ENCODE assay signal across 1 cellular context in the genomic region with DNA sequence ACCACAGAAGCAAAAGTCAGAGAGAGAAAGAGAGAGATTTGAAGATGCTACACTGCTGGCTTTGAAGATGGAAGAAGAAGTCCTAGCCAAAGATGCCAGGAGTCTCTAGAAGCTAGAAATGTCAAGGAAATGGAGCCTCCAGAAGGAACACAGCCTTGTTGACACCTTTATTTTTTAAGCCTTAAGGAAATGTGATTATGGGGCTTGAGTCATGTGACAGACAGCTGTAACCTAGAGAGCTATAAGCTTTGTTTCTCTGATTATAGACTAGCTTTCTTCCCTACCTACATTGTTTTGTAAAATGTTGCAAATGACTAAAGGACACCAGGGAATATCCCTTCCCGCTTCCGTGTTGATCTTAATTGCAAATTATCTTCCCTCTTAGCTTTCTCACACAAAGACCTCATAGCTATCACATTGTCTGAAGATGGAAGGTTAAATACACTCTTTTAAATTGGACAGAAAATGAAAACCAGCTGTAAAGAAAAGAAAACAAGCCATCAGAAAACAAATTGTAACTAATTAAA.
A peak's percentile ranks its signal among the peaks of the same experiment; 100 is the strongest.
TF ChIP-seq lines count a peak whose summit lies in the region.

No MANE protein-coding gene starts in this region.

TF ChIP-seq in H1, 55 proteins besides CTCF, POLR2A, EP300 and RAD21 (continued from another document):
- TF ChIP-seq, protein P1, sequence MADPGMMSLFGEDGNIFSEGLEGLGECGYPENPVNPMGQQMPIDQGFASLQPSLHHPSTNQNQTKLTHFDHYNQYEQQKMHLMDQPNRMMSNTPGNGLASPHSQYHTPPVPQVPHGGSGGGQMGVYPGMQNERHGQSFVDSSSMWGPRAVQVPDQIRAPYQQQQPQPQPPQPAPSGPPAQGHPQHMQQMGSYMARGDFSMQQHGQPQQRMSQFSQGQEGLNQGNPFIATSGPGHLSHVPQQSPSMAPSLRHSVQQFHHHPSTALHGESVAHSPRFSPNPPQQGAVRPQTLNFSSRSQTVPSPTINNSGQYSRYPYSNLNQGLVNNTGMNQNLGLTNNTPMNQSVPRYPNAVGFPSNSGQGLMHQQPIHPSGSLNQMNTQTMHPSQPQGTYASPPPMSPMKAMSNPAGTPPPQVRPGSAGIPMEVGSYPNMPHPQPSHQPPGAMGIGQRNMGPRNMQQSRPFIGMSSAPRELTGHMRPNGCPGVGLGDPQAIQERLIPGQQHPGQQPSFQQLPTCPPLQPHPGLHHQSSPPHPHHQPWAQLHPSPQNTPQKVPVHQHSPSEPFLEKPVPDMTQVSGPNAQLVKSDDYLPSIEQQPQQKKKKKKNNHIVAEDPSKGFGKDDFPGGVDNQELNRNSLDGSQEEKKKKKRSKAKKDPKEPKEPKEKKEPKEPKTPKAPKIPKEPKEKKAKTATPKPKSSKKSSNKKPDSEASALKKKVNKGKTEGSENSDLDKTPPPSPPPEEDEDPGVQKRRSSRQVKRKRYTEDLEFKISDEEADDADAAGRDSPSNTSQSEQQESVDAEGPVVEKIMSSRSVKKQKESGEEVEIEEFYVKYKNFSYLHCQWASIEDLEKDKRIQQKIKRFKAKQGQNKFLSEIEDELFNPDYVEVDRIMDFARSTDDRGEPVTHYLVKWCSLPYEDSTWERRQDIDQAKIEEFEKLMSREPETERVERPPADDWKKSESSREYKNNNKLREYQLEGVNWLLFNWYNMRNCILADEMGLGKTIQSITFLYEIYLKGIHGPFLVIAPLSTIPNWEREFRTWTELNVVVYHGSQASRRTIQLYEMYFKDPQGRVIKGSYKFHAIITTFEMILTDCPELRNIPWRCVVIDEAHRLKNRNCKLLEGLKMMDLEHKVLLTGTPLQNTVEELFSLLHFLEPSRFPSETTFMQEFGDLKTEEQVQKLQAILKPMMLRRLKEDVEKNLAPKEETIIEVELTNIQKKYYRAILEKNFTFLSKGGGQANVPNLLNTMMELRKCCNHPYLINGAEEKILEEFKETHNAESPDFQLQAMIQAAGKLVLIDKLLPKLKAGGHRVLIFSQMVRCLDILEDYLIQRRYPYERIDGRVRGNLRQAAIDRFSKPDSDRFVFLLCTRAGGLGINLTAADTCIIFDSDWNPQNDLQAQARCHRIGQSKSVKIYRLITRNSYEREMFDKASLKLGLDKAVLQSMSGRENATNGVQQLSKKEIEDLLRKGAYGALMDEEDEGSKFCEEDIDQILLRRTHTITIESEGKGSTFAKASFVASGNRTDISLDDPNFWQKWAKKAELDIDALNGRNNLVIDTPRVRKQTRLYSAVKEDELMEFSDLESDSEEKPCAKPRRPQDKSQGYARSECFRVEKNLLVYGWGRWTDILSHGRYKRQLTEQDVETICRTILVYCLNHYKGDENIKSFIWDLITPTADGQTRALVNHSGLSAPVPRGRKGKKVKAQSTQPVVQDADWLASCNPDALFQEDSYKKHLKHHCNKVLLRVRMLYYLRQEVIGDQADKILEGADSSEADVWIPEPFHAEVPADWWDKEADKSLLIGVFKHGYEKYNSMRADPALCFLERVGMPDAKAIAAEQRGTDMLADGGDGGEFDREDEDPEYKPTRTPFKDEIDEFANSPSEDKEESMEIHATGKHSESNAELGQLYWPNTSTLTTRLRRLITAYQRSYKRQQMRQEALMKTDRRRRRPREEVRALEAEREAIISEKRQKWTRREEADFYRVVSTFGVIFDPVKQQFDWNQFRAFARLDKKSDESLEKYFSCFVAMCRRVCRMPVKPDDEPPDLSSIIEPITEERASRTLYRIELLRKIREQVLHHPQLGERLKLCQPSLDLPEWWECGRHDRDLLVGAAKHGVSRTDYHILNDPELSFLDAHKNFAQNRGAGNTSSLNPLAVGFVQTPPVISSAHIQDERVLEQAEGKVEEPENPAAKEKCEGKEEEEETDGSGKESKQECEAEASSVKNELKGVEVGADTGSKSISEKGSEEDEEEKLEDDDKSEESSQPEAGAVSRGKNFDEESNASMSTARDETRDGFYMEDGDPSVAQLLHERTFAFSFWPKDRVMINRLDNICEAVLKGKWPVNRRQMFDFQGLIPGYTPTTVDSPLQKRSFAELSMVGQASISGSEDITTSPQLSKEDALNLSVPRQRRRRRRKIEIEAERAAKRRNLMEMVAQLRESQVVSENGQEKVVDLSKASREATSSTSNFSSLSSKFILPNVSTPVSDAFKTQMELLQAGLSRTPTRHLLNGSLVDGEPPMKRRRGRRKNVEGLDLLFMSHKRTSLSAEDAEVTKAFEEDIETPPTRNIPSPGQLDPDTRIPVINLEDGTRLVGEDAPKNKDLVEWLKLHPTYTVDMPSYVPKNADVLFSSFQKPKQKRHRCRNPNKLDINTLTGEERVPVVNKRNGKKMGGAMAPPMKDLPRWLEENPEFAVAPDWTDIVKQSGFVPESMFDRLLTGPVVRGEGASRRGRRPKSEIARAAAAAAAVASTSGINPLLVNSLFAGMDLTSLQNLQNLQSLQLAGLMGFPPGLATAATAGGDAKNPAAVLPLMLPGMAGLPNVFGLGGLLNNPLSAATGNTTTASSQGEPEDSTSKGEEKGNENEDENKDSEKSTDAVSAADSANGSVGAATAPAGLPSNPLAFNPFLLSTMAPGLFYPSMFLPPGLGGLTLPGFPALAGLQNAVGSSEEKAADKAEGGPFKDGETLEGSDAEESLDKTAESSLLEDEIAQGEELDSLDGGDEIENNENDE (IDR thresholded peaks at IDR 0.05; ENCODE audit: insufficient replicate concordance, low read length): no peak
- no peak for TF ChIP-seq EZH2 (IDR thresholded peaks at IDR 0.05; ENCODE audit: low read depth, low read length, severe bottlenecking)
- TF ChIP-seq CBX5 (IDR thresholded peaks at IDR 0.05; ENCODE audit: low read depth, low read length): no peak
- TF ChIP-seq SP4 (IDR thresholded peaks at IDR 0.05; ENCODE audit: low read length): no peak
- TF ChIP-seq TAF1 (IDR thresholded peaks at IDR 0.05; ENCODE audit: low read depth, low read length): no peak
- TF ChIP-seq SIX5 (IDR thresholded peaks at IDR 0.05; ENCODE audit: low read depth, low read length): no peak
- TF ChIP-seq BRCA1 (IDR thresholded peaks at IDR 0.05; ENCODE audit: low read depth, low read length): no peak
- no peak for TF ChIP-seq GABPA (IDR thresholded peaks at IDR 0.05; ENCODE audit: borderline replicate concordance, insufficient read depth, low read length)
- TF ChIP-seq YY1 (IDR thresholded peaks at IDR 0.05; ENCODE audit: low read depth, low read length): no peak
- TF ChIP-seq SP2 (IDR thresholded peaks at IDR 0.05; ENCODE audit: low read length): no peak
- TF ChIP-seq CHD1 (IDR thresholded peaks at IDR 0.05; ENCODE audit: low read depth, low read length): no peak
- TF ChIP-seq ASH2L (IDR thresholded peaks at IDR 0.05; ENCODE audit: low read length): no peak
- no peak for TF ChIP-seq JUND (IDR thresholded peaks at IDR 0.05; ENCODE audit: low read length)
- no peak for TF ChIP-seq RBBP5 (IDR thresholded peaks at IDR 0.05; ENCODE audit: borderline replicate concordance, low read depth, low read length)
- 0 out of 2 replicates have a peak, but pooled peaks have one; percentile 22 for TF ChIP-seq TCF12 (IDR thresholded peaks at IDR 0.05; ENCODE audit: low read depth, low read length)
- no peak for TF ChIP-seq SRF (IDR thresholded peaks at IDR 0.05; ENCODE audit: low read depth, low read length)
- TF ChIP-seq SP1 (IDR thresholded peaks at IDR 0.05; ENCODE audit: low read depth, low read length): peak; percentile 16; the same call in 1 of the 2 replicates
- no peak for TF ChIP-seq POLR2AphosphoS5 (IDR thresholded peaks at IDR 0.05; ENCODE audit: low read depth, low read length)
- peak; percentile 39 for TF ChIP-seq MAX (IDR thresholded peaks at IDR 0.05)
- TF ChIP-seq, protein P2, sequence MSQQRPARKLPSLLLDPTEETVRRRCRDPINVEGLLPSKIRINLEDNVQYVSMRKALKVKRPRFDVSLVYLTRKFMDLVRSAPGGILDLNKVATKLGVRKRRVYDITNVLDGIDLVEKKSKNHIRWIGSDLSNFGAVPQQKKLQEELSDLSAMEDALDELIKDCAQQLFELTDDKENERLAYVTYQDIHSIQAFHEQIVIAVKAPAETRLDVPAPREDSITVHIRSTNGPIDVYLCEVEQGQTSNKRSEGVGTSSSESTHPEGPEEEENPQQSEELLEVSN (IDR thresholded peaks at IDR 0.05): peak; percentile 28; the same call in 1 of the 2 replicates
- TF ChIP-seq MAFK (IDR thresholded peaks at IDR 0.05; ENCODE audit: low read depth, low read length): no peak
- TF ChIP-seq JUN (IDR thresholded peaks at IDR 0.05; ENCODE audit: low read depth, low read length): no peak
- TF ChIP-seq SAP30 (IDR thresholded peaks at IDR 0.05; ENCODE audit: insufficient read depth, insufficient replicate concordance, low read length): no peak
- TF ChIP-seq, protein P3, sequence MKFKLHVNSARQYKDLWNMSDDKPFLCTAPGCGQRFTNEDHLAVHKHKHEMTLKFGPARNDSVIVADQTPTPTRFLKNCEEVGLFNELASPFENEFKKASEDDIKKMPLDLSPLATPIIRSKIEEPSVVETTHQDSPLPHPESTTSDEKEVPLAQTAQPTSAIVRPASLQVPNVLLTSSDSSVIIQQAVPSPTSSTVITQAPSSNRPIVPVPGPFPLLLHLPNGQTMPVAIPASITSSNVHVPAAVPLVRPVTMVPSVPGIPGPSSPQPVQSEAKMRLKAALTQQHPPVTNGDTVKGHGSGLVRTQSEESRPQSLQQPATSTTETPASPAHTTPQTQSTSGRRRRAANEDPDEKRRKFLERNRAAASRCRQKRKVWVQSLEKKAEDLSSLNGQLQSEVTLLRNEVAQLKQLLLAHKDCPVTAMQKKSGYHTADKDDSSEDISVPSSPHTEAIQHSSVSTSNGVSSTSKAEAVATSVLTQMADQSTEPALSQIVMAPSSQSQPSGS (IDR thresholded peaks at IDR 0.05; ENCODE audit: low read length): no peak
- no peak for TF ChIP-seq GTF2F1 (IDR thresholded peaks at IDR 0.05; ENCODE audit: borderline replicate concordance, low read depth, low read length)
- TF ChIP-seq POU5F1 (IDR thresholded peaks at IDR 0.05; ENCODE audit: low read depth, low read length): no peak
- no peak for TF ChIP-seq RNF2 (IDR thresholded peaks at IDR 0.05; ENCODE audit: borderline replicate concordance, low read depth, low read length, missing control alignments, poor library complexity, severe bottlenecking)
- no peak for TF ChIP-seq EGR1 (IDR thresholded peaks at IDR 0.05; ENCODE audit: borderline replicate concordance, low read depth, low read length)
- 0 out of 4 replicates have a peak, but pooled peaks of 1 of the 2 experiments have one; percentile 25 for TF ChIP-seq HDAC2 (IDR thresholded peaks at IDR 0.05; ENCODE audit: borderline replicate concordance in 1 of 2, low read depth in 2 of 2, low read length in 2 of 2)
- no peak for TF ChIP-seq ATF3 (IDR thresholded peaks at IDR 0.05; ENCODE audit: insufficient read depth, low read depth, low read length)
- no peak for TF ChIP-seq CBX8 (IDR thresholded peaks at IDR 0.05; ENCODE audit: borderline replicate concordance, low read depth, low read length)
- TF ChIP-seq BACH1 (IDR thresholded peaks at IDR 0.05; ENCODE audit: low read length): no peak
- TF ChIP-seq CEBPB (IDR thresholded peaks at IDR 0.05; ENCODE audit: low read depth, low read length): no peak
- no peak for TF ChIP-seq NANOG (IDR thresholded peaks at IDR 0.05; ENCODE audit: insufficient read depth, low read depth, low read length, poor library complexity, severe bottlenecking)
- TF ChIP-seq KDM4A (IDR thresholded peaks at IDR 0.05; ENCODE audit: low read depth, low read length, severe bottlenecking): no peak
